In genomic region chr1:155689122-155689607, GRCh38 we compare ENCODE assay signal across 8 cellular contexts. TPM values are rescaled to one million over a fixed set of nuclear protein-coding genes. Genes with fewer than 3 reads are reported as not detected.
DNase-seq lines count a peak whose midpoint lies in the region; ATAC-seq, FAIRE-seq and TF ChIP-seq lines count a peak whose summit lies in the region.
"Not testable (repeated sequence)": the region's sequence is repeated elsewhere in the genome, so short reads cannot be mapped to it uniquely, and the experiment has no call there.

No MANE protein-coding gene starts in this region.

- not testable (repeated sequence) for H2BK12ac ChIP-seq in neuronal stem cell (ENCODE audit: low read length)

- H3K79me1 ChIP-seq in neuronal stem cell (ENCODE audit: low read depth, low read length), result not testable (repeated sequence)

- not testable (repeated sequence) for H3K27me3 ChIP-seq in HUES48 (ENCODE audit: control insufficient read depth, insufficient read depth, low read length); adipocyte (replicated peaks; ENCODE audit: control insufficient read depth, insufficient read depth, low read length); kidney epithelial cell (ENCODE audit: control insufficient read depth, insufficient read depth, low read length); neuronal stem cell (ENCODE audit: control insufficient read depth in 3 of 3, insufficient read depth in 3 of 3, low read depth in 1 of 3, low read length in 3 of 3); thoracic aorta (replicated peaks; ENCODE audit: insufficient read depth)

- H2AFZ ChIP-seq in neuronal stem cell (ENCODE audit: low read length), result peak overlapping the region; percentile 100

- peak overlapping the region; percentile 33 for H3K4me2 ChIP-seq in neuronal stem cell (ENCODE audit: insufficient read depth, low read length, poor library complexity, severe bottlenecking)

- peak overlapping the region; percentile 93 for H3K4ac ChIP-seq in neuronal stem cell (ENCODE audit: low read length)

- peak overlapping the region; percentile 88 for H3K27ac ChIP-seq in HUES48 (ENCODE audit: low read depth, low read length)
- H3K27ac ChIP-seq in SK-N-MC, result peak overlapping the region; percentile 99
- peak overlapping the region; percentile 82 for H3K27ac ChIP-seq in neuronal stem cell (replicated peaks; ENCODE audit: low read length)
- peak overlapping the region; percentile 97 to 99 for H3K27ac ChIP-seq in thoracic aorta

- H3K9ac ChIP-seq in HUES48 (ENCODE audit: low read depth, low read length) (peak overlapping the region; percentile 96), SK-N-MC (ENCODE audit: insufficient read length) (peak overlapping the region; percentile 100), adipocyte (ENCODE audit: low read length) (peak overlapping the region; percentile 100), neuronal stem cell (ENCODE audit: low read depth, low read length, poor library complexity) (peak overlapping the region; percentile 70)

- H2BK15ac ChIP-seq in neuronal stem cell (ENCODE audit: low read length), result not testable (repeated sequence)

- peak; percentile 58 for FAIRE-seq in D721Med (lab: Jason Lieb, UNC)

- H2BK120ac ChIP-seq in neuronal stem cell (ENCODE audit: low read depth, low read length), result not testable (repeated sequence)

- not testable (repeated sequence) for H4K91ac ChIP-seq in neuronal stem cell (ENCODE audit: low read depth, low read length, poor library complexity)

- WGBS in neuronal stem cell (ENCODE audit: extremely low coverage in 2 of 2, insufficient read length in 2 of 2, insufficient replicate concordance in 1 of 2), 2 donors, result no CpG with 5 or more reads among the region's 25 CpGs

- peak overlapping the region; percentile 99 for H3K23ac ChIP-seq in neuronal stem cell (ENCODE audit: low read depth, low read length, poor library complexity)

- not testable (repeated sequence) for TF ChIP-seq CTCF in D721Med (IDR thresholded peaks at IDR 0.05; ENCODE audit: insufficient read depth, missing control alignments); epithelial cell of esophagus (IDR thresholded peaks at IDR 0.05; ENCODE audit: insufficient read depth, low read depth, low read length, missing control alignments); kidney epithelial cell (IDR thresholded peaks at IDR 0.05; ENCODE audit: insufficient read depth, low read length, poor library complexity, severe bottlenecking); thoracic aorta (IDR thresholded peaks at IDR 0.05)

- H3K36me3 ChIP-seq in HUES48 (ENCODE audit: control insufficient read depth, insufficient read depth, low read length) (peaks cover 27% of the 10 kb centered on the region), SK-N-MC (ENCODE audit: insufficient read depth, low read length) (peaks cover 36% of the 10 kb centered on the region), adipocyte (ENCODE audit: control insufficient read depth, insufficient read depth, low read length, severe bottlenecking) (peaks cover 16% of the 10 kb centered on the region), neuronal stem cell (replicated peaks in 1 of 2; ENCODE audit: control insufficient read depth in 2 of 2, insufficient read depth in 2 of 2, low read length in 2 of 2) (peaks cover 3 to 51% of the 10 kb centered on the region in 2 donors)
- not testable (repeated sequence) for H3K36me3 ChIP-seq in kidney epithelial cell (ENCODE audit: control insufficient read depth, insufficient read depth, low read length); thoracic aorta

- not testable (repeated sequence) for H4K8ac ChIP-seq in neuronal stem cell (ENCODE audit: low read depth, low read length)

- H3K4me1 ChIP-seq in HUES48 (ENCODE audit: control insufficient read depth, insufficient read depth, low read length); neuronal stem cell (ENCODE audit: control insufficient read depth in 2 of 2, insufficient read depth in 1 of 2, low read depth in 1 of 2, low read length in 2 of 2): not testable (repeated sequence)
- H3K4me1 ChIP-seq in adipocyte (ENCODE audit: control insufficient read depth, insufficient read depth, low read length) (peaks cover 24% of the 10 kb centered on the region), thoracic aorta (ENCODE audit: control insufficient read depth in 1 of 2, low read depth in 2 of 2) (peaks cover 21 to 40% of the 10 kb centered on the region in 2 donors)

- DNase-seq in D721Med (ENCODE audit: insufficient read length, low spot score); SK-N-MC (ENCODE audit: low read depth, low spot score); adipocyte (ENCODE audit: low read depth); epithelial cell of esophagus (ENCODE audit: low read depth); kidney epithelial cell (ENCODE audit: low read depth); neuronal stem cell (ENCODE audit: low spot score); thoracic aorta (ENCODE audit: low spot score): not testable (repeated sequence)

- not testable (repeated sequence) for H3K9me3 ChIP-seq in HUES48 (ENCODE audit: control insufficient read depth, insufficient read depth, low read length); SK-N-MC (ENCODE audit: low read depth, low read length); adipocyte (ENCODE audit: control insufficient read depth, low read length); thoracic aorta
- H3K9me3 ChIP-seq in neuronal stem cell (replicated peaks in 1 of 2; ENCODE audit: control insufficient read depth in 2 of 2, insufficient read depth in 1 of 2, low read depth in 1 of 2, low read length in 2 of 2), result peaks cover 0 to 26% of the 10 kb centered on the region in 2 donors

- not testable (repeated sequence) for H2AK5ac ChIP-seq in neuronal stem cell (ENCODE audit: low read depth, low read length)

- H3K4me3 ChIP-seq in HUES48 (ENCODE audit: low read depth, low read length) (peak overlapping the region; percentile 84), SK-N-MC (peak overlapping the region; percentile 100), adipocyte (ENCODE audit: low read length) (peak overlapping the region; percentile 99), epithelial cell of esophagus (ENCODE audit: low read length) (peak overlapping the region; percentile 78), kidney epithelial cell (ENCODE audit: low read depth, low read length) (peak overlapping the region; percentile 97), neuronal stem cell (ENCODE audit: low read length in 2 of 2) (peak overlapping the region; percentile 97 to 99), thoracic aorta (peak overlapping the region; percentile 92)

- ATAC-seq in thoracic aorta (ENCODE audit: insufficient number of reproducible peaks, low FRiP score, low read depth), result not testable (repeated sequence)

- H3K14ac ChIP-seq in neuronal stem cell (ENCODE audit: low read length), result not testable (repeated sequence)

- H3K18ac ChIP-seq in neuronal stem cell (ENCODE audit: low read length), result peak overlapping the region; percentile 100

- peak overlapping the region; percentile 99 for H2BK5ac ChIP-seq in neuronal stem cell (ENCODE audit: low read length)

RNA-seq across cellular contexts. Expression of gene DAP3, which starts 0.3 kb away (rescaled TPM):
- total RNA-seq in kidney epithelial cell (134 and 194 TPM in 2 replicates), thoracic aorta (100 to 1,000 TPM in 1 of 2 donors, 10 to 100 TPM in 1; 56.5 to 113 TPM)
- polyA plus RNA-seq in neuronal stem cell (2013, experiment 1 of 2), result 119 TPM
- 120 TPM for polyA plus RNA-seq in neuronal stem cell (2013, experiment 2 of 2)

RNA-seq across cellular contexts. Expression of gene YY1AP1, which starts 0.6 kb away (rescaled TPM):
- total RNA-seq in kidney epithelial cell (21.4 and 32.7 TPM in 2 replicates), thoracic aorta (100 to 1,000 TPM; 156 to 197 TPM)
- 40.9 TPM for polyA plus RNA-seq in neuronal stem cell (2013, experiment 1 of 2)
- polyA plus RNA-seq in neuronal stem cell (2013, experiment 2 of 2), result 39.9 TPM
